In genomic region chr11:73381589-73381988, GRCh38 we compare ENCODE assay signal across 20 cellular contexts. TPM values are rescaled to one million over a fixed set of nuclear protein-coding genes. Genes with fewer than 3 reads are reported as not detected.
DNase-seq lines count a peak whose midpoint lies in the region; ATAC-seq and TF ChIP-seq lines count a peak whose summit lies in the region.
"Had no signal": no experiment of that assay in that cellular context is flagged by ENCODE, and none has a peak within 500 bp of the region (broad histone marks: within the 10 kb centered on the region; RNA-seq: fewer than 3 reads in every experiment).

No MANE protein-coding gene starts in this region.

- BruUV-seq in Calu3 (replicated peaks; lab: Mats Ljungman, UMichigan) = no TSS peak

- intact Hi-C loops in left ventricle myocardium inferior (cut with micrococcal nuclease) (no loop called here), heart right ventricle (cut with DNase I) (no loop called here), Calu3 (cut with micrococcal nuclease; ENCODE audit: unreplicated experiment) (no loop called here)

- H3K27me3 ChIP-seq in left ventricle myocardium inferior (ENCODE audit: low read depth) (no peaks in the 10 kb centered on the region), heart right ventricle (no peaks in the 10 kb centered on the region)
- H3K27me3 ChIP-seq: tibial nerve had no signal

- H3K9me3 Mint-ChIP-seq in memory B cell (no peaks in the 10 kb centered on the region), Calu3 (ENCODE audit: low read depth, unreplicated experiment) (no peaks in the 10 kb centered on the region)
- H3K9me3 Mint-ChIP-seq: naive thymus-derived CD8-positive, alpha-beta T cell had no signal

- H3K36me3 ChIP-seq in left ventricle myocardium inferior (no peaks in the 10 kb centered on the region), heart right ventricle (peaks cover 0 to 4% (median 0%) of the 10 kb centered on the region in 9 donors)
- H3K36me3 ChIP-seq: tibial nerve had no signal

- 89 to 91% methylated on average over 6 of the region's 6 CpGs for WGBS in heart right ventricle, 2 donors

- H3K4me1 Mint-ChIP-seq in memory B cell = peaks cover 83% of the 10 kb centered on the region
- peaks cover 30% of the 10 kb centered on the region for H3K4me1 Mint-ChIP-seq in Calu3 (ENCODE audit: low read depth, unreplicated experiment)

- H3K4me1 ChIP-seq in left ventricle myocardium inferior (peaks cover 85% of the 10 kb centered on the region), heart right ventricle (peaks cover 20 to 100% (median 82%) of the 10 kb centered on the region in 9 donors)

- H3K27ac ChIP-seq in left ventricle myocardium inferior (replicated peaks) = peak overlapping the region; percentile 40
- peak overlapping the region in 2 of 10 donors; percentile 28 to 99 for H3K27ac ChIP-seq in heart right ventricle
- H3K27ac ChIP-seq in RWPE1 = peak overlapping the region; percentile 93

- H3K27ac Mint-ChIP-seq in memory B cell = peak overlapping the region; percentile 96
- H3K27ac Mint-ChIP-seq in Calu3 (ENCODE audit: unreplicated experiment) = no peak overlapping the region

- H3K4me3 ChIP-seq in left ventricle myocardium inferior (no peak overlapping the region), heart right ventricle (no peak overlapping the region)
- H3K4me3 ChIP-seq: K562, tibial nerve had no signal

- CTCF ChIA-PET in RWPE1 (lab: Yijun Ruan, JAX) = interaction anchor here (0.6 kb wide), 1 partner anchor 158 kb away, joined by 5 read pairs; no protein-coding TSS in a partner anchor
- CTCF ChIA-PET in Calu3 (lab: Charles Lee) = no interaction called here

- H3K9me3 ChIP-seq in left ventricle myocardium inferior (replicated peaks) = no peaks in the 10 kb centered on the region
- no peaks in the 10 kb centered on the region for H3K9me3 ChIP-seq in heart right ventricle
- H3K9me3 ChIP-seq: tibial nerve had no signal

- TF ChIP-seq CTCF in left ventricle myocardium inferior (IDR thresholded peaks at IDR 0.05; ENCODE audit: borderline replicate concordance) = no peak
- no peak for TF ChIP-seq CTCF in heart right ventricle (IDR thresholded peaks at IDR 0.05)
- no peak for TF ChIP-seq CTCF in RWPE1 (conservative IDR thresholded peaks at IDR 0.05; ENCODE audit: low read depth)
- no peak for TF ChIP-seq CTCF in Calu3 (IDR thresholded peaks at IDR 0.05; ENCODE audit: unreplicated experiment)

- H3K36me3 Mint-ChIP-seq in memory B cell (peaks cover 4% of the 10 kb centered on the region), Calu3 (ENCODE audit: insufficient read depth, unreplicated experiment) (peaks cover 20% of the 10 kb centered on the region)

- H3K27me3 Mint-ChIP-seq in memory B cell = no peaks in the 10 kb centered on the region
- no peaks in the 10 kb centered on the region for H3K27me3 Mint-ChIP-seq in Calu3 (ENCODE audit: unreplicated experiment)
- H3K27me3 Mint-ChIP-seq: naive thymus-derived CD8-positive, alpha-beta T cell had no signal

- ATAC-seq in heart right ventricle = no peak
- no peak for ATAC-seq in memory B cell (ENCODE audit: low read depth)
- no peak for ATAC-seq in GM19463 (IDR thresholded peaks at IDR 0.05; ENCODE audit: unreplicated experiment)
- ATAC-seq: K562; naive thymus-derived CD8-positive, alpha-beta T cell had no signal

- H3K4me3 Mint-ChIP-seq in memory B cell (peak overlapping the region; percentile 69), Calu3 (ENCODE audit: low read depth, unreplicated experiment) (no peak overlapping the region)

- POLR2A ChIA-PET in RWPE1 (lab: Yijun Ruan, JAX; ENCODE audit: low non-redundant PET) = no interaction called here

- DNase-seq in left ventricle myocardium inferior = no peak
- no peak for DNase-seq in heart right ventricle
- DNase-seq in RWPE1 (ENCODE audit: low spot score) = no peak
- DNase-seq in memory B cell (ENCODE audit: low spot score in 2 of 2) = no peak
- DNase-seq in NCI-H1436 (lab: John Stamatoyannopoulos, UW) = no peak
- DNase-seq in Calu3 = no peak
- no peak for DNase-seq in activated CD4-positive, alpha-beta T cell treated with anti-CD3 and anti-CD28 coated beads, Interleukin-2, amount 50 U/mL, for 48 hours
- DNase-seq: activated CD4-positive, alpha-beta T cell treated with anti-CD3 and anti-CD28 coated beads for 4 hours; activated CD8-positive, alpha-beta memory T cell treated with anti-CD3 and anti-CD28 coated beads, Interleukin-2, amount 50 U/mL, for 4 hours; activated gamma-delta T cell treated with Interleukin-2 at 50 U/mL for 16 hours; amygdala; effector CD4-positive, alpha-beta T cell; naive thymus-derived CD8-positive, alpha-beta T cell; NCI-H1092 treated with DMSO at 0.1 percent for 48 hours; NCI-H510A treated with DMSO at 0.1 percent for 48 hours; SIG-M5; stimulated activated naive CD4-positive, alpha-beta T cell had no signal

RNA-seq across cellular contexts. Expression of gene RELT, which starts 5.4 kb away (rescaled TPM):
- 1.6 TPM for total RNA-seq in left ventricle myocardium inferior
- 1 to 10 TPM; 1.0 to 9.2 (median 2.7) TPM for total RNA-seq in heart right ventricle
- 1 to 10 TPM; 2.0 to 5.6 TPM for polyA plus RNA-seq in heart right ventricle
- 11.8 and 12.2 TPM in 2 replicates for total RNA-seq in Calu3 (2022)
